In the genomic region with DNA sequence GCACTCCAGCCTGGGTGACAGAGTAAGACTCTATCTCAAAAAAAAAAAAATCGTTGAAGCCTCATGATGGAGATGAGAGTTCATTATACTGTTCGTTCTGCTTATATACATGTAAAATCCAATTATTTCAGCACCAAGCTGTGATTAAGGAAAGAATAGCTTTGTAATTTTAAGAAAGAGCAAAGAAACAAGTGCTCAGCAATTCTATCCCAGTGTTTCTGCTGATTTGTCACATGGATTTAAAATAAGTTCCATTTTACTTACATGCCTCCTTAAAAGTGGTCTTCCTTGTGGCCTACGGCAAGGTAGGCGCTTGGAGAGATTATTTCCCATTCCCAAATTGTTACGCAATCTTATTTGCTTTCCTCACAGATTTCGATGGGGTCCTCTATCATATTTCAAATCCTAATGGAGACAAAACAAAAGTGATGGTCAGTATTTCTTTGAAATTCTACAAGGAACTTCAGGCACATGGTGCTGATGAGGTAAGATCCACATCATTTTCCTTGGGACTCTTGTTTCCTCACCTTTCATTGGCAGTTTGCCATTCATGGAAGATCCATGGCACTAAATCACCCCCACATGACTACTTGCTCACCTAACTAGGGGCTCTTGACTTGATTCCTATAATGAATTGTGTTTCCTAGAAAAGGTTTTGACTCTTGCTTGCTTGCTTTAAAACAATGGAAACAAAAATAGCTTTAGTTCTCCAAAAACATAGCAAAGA, we compare ENCODE assay signal across 11 cellular contexts. TPM values are rescaled to one million over a fixed set of nuclear protein-coding genes. Genes with fewer than 3 reads are reported as not detected.
A peak's percentile ranks its signal among the peaks of the same experiment; 100 is the strongest.
DNase-seq lines count a peak whose midpoint lies in the region; ATAC-seq and TF ChIP-seq lines count a peak whose summit lies in the region.
"Had no signal": no experiment of that assay in that cellular context is flagged by ENCODE, and none has a peak within 500 bp of the region (broad histone marks: within the 10 kb centered on the region; RNA-seq: fewer than 3 reads in every experiment).

No MANE protein-coding gene starts in this region.

- H3K36me3 ChIP-seq in KOPT-K1 (ENCODE audit: insufficient read depth, low read length) = peaks cover 98% of the 10 kb centered on the region

- H3K36me3 Mint-ChIP-seq in MCF 10A (ENCODE audit: insufficient read depth, unreplicated experiment) = peaks cover 89% of the 10 kb centered on the region
- peaks cover 4 to 95% (median 42%) of the 10 kb centered on the region in 3 donors for H3K36me3 Mint-ChIP-seq in naive thymus-derived CD8-positive, alpha-beta T cell

- intact Hi-C loops in MCF 10A (cut with micrococcal nuclease) = no loop called here

- peak overlapping the region; percentile 75 for H3K27ac ChIP-seq in KOPT-K1 (ENCODE audit: low read depth, low read length, poor library complexity, severe bottlenecking)

- peaks cover 33% of the 10 kb centered on the region for H3K4me1 Mint-ChIP-seq in MCF 10A (ENCODE audit: insufficient read depth, unreplicated experiment)
- H3K4me1 Mint-ChIP-seq in naive thymus-derived CD8-positive, alpha-beta T cell = peaks cover 36 to 88% (median 81%) of the 10 kb centered on the region in 4 donors

- no peak for ATAC-seq in naive thymus-derived CD8-positive, alpha-beta T cell
- ATAC-seq in HG02884 (IDR thresholded peaks at IDR 0.05; ENCODE audit: unreplicated experiment) = no peak

- POLR2A ChIA-PET in MCF 10A (lab: Yijun Ruan, JAX) = interaction anchor here (0.7 to 7.8 kb wide), 7 partner anchors 10 to 197 kb away, joined by 3 to 171 read pairs (median 4); a partner anchor contains a TSS
- POLR2A ChIA-PET in naive thymus-derived CD8-positive, alpha-beta T cell (lab: Charles Lee) = interaction anchor here (0.9 to 3.1 kb wide), 3 partner anchors 10 to 29 kb away, joined by 3 to 21 read pairs (median 4); a partner anchor contains a TSS

- H3K9me3 ChIP-seq in KOPT-K1 (ENCODE audit: insufficient read depth, low read length, poor library complexity, severe bottlenecking) = no peaks in the 10 kb centered on the region
- H3K9me3 ChIP-seq: suprapubic skin had no signal

- BruUV-seq in MCF 10A (replicated peaks; lab: Mats Ljungman, UMichigan) = no TSS peak

- DNase-seq in CD1c-positive myeloid dendritic cell (ENCODE audit: extremely low spot score) (peak; percentile 62), MCF 10A (ENCODE audit: unreplicated experiment) (peak; percentile 76), superior temporal gyrus (ENCODE audit: extremely low spot score) (no peak), SW480 (ENCODE audit: low spot score) (no peak)
- DNase-seq in naive thymus-derived CD8-positive, alpha-beta T cell = no peak
- no peak for DNase-seq in stimulated activated CD4-positive, alpha-beta T cell treated with anti-CD3 and anti-CD28 coated beads, Interleukin-4, amount 100 ng/mL, for 1 hour

- TF ChIP-seq CTCF in MCF 10A (IDR thresholded peaks at IDR 0.05; ENCODE audit: unreplicated experiment) = no peak

- no peaks in the 10 kb centered on the region for H3K27me3 Mint-ChIP-seq in MCF 10A (ENCODE audit: insufficient read depth, unreplicated experiment)
- H3K27me3 Mint-ChIP-seq in naive thymus-derived CD8-positive, alpha-beta T cell = no peaks in the 10 kb centered on the region
- H3K27me3 Mint-ChIP-seq: brain had no signal

- no peaks in the 10 kb centered on the region for H3K9me3 Mint-ChIP-seq in MCF 10A (ENCODE audit: unreplicated experiment)
- H3K9me3 Mint-ChIP-seq in naive thymus-derived CD8-positive, alpha-beta T cell = no peaks in the 10 kb centered on the region

- CTCF ChIA-PET in MCF 10A (lab: Yijun Ruan, JAX) = interaction anchor here (0.9 to 2.5 kb wide), 7 partner anchors 8 to 443 kb away, joined by 3 to 15 read pairs (median 4); no protein-coding TSS in a partner anchor

- peak overlapping the region; percentile 85 for H3K27ac Mint-ChIP-seq in MCF 10A (ENCODE audit: low read depth, unreplicated experiment)
- H3K27ac Mint-ChIP-seq in naive thymus-derived CD8-positive, alpha-beta T cell = peak overlapping the region; percentile 67 to 97 (median 88)

- no peak overlapping the region for H3K4me3 Mint-ChIP-seq in MCF 10A (ENCODE audit: unreplicated experiment)
- H3K4me3 Mint-ChIP-seq in naive thymus-derived CD8-positive, alpha-beta T cell = peak overlapping the region in 9 of 10 donors; percentile 25 to 85 (median 72)
- H3K4me3 Mint-ChIP-seq: brain had no signal

RNA-seq across cellular contexts. Expression of a gene that starts 11.5 kb away (rescaled TPM):
- 196 and 284 TPM in 2 replicates for total RNA-seq in MCF 10A (2022)
- total RNA-seq in naive thymus-derived CD8-positive, alpha-beta T cell = 100 to 1,000 TPM; 425 to 448 TPM
- polyA plus RNA-seq in naive thymus-derived CD8-positive, alpha-beta T cell = 100 to 1,000 TPM; 690 to 865 (median 728) TPM

RNA-seq across cellular contexts. Expression of a gene that starts 32.3 kb away (rescaled TPM):
- total RNA-seq in MCF 10A (2022) = 0.16 TPM in 1 of 2 replicates, not detected in the other
- 1 to 10 TPM; 1.1 to 1.4 TPM for total RNA-seq in naive thymus-derived CD8-positive, alpha-beta T cell
- polyA plus RNA-seq in naive thymus-derived CD8-positive, alpha-beta T cell = under 1 TPM; 0.14 to 0.41 (median 0.28) TPM
- polyA plus RNA-seq: neural cell had no signal

RNA-seq across cellular contexts. Expression of a gene that starts 41.4 kb away (rescaled TPM):
- total RNA-seq in MCF 10A (2022) = 95.7 and 98.7 TPM in 2 replicates
- 10 to 100 TPM; 57.0 to 61.6 TPM for total RNA-seq in naive thymus-derived CD8-positive, alpha-beta T cell
- 10 to 100 TPM; 77.0 to 93.6 (median 89.7) TPM for polyA plus RNA-seq in naive thymus-derived CD8-positive, alpha-beta T cell

RNA-seq across cellular contexts. Expression of a gene that starts 41.8 kb away (rescaled TPM):
- 13.0 and 23.1 TPM in 2 replicates for total RNA-seq in MCF 10A (2022)
- 10 to 100 TPM; 33.6 to 40.5 TPM for total RNA-seq in naive thymus-derived CD8-positive, alpha-beta T cell
- polyA plus RNA-seq in naive thymus-derived CD8-positive, alpha-beta T cell = 100 to 1,000 TPM; 108 to 119 (median 109) TPM

Comparison
In these comparisons a context has a peak if more than half of its experiments do, and no peak if none do; other contexts are left out.
1. DNase-seq: peak in CD1c-positive myeloid dendritic cell (single experiment) and MCF 10A (single experiment); none in naive thymus-derived CD8-positive, alpha-beta T cell (0 of 10), superior temporal gyrus (single experiment), stimulated activated CD4-positive, alpha-beta T cell treated with anti-CD3 and anti-CD28 coated beads, Interleukin-4, amount 100 ng/mL, for 1 hour (single experiment) and SW480 (single experiment).